In genomic region chr2:148888003-148888501, GRCh38 we compare ENCODE assay signal across 1 cellular context.
TF ChIP-seq lines count a peak whose summit lies in the region.

No MANE protein-coding gene starts in this region.

TF ChIP-seq in K562, 482 proteins besides CTCF, POLR2A, EP300 and RAD21 (continued from another document):
- TF ChIP-seq ZNF707 (CRISPR knock-in tag; conservative IDR thresholded peaks at IDR 0.05) (no peak), ZNF408 (CRISPR knock-in tag; IDR thresholded peaks at IDR 0.05; ENCODE audit: low read depth) (no peak)
